Comparison of ENCODE assay signal across 8 cellular contexts in the genomic region with DNA sequence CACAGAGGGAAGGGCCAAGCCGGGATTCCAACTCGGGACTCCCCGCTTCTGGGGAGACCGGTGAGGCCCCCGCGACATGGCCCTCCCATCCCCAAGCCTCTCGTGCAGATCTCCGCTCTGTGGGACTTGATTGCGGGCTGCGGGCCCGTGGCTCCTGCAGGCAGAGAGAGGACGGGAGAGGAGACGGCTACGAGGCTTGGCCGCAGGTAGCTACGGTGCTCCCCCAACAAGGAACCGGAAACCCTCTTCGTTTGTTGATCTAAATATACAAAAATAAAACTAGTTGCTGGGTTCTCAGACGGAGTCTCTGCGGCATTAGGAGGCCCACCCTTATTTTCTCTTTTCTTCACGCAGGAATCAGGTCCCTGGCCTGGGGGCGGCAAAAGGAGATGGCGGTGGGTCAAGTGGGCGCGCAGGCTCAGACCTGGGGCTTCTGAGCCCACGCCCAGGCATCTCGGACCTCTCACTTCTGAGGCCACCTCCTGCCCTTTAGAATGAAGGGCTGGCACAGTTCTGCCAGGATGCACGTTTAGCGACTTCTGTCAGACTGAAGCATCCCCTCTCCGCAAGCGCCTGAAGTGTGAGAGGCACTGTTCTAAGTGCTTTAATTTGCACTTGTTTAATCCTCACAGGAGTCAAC. TPM values are rescaled to one million over a fixed set of nuclear protein-coding genes. Genes with fewer than 3 reads are reported as not detected.
DNase-seq lines count a peak whose midpoint lies in the region; ATAC-seq, FAIRE-seq and TF ChIP-seq lines count a peak whose summit lies in the region.

No MANE protein-coding gene starts in this region.

- peak overlapping the region; percentile 85 for H3K9ac ChIP-seq in Karpas-422 (ENCODE audit: low read length)

- H3K36me3 Mint-ChIP-seq in activated naive CD4-positive, alpha-beta T cell treated with anti-CD3 and anti-CD28 coated beads, Interleukin-2, amount 10 ng/mL, durations not matched to agents 7 days and 5 days, result peaks cover 14% of the 10 kb centered on the region

- WGBS in hepatocyte (ENCODE audit: low lambda C conversion rate, missing lambda C conversion rate), result 5% methylated on average over 28 of the region's 31 CpGs
- 8 to 11% (median 10%) methylated on average over 31 of the region's 31 CpGs for WGBS in small intestine, 3 donors

- H3K9me3 Mint-ChIP-seq in activated naive CD4-positive, alpha-beta T cell treated with anti-CD3 and anti-CD28 coated beads, Interleukin-2, amount 10 ng/mL, durations not matched to agents 7 days and 5 days, result peaks cover 3% of the 10 kb centered on the region

- H3K27ac ChIP-seq in Karpas-422 (ENCODE audit: low read length), result no peak overlapping the region
- peak overlapping the region; percentile 94 for H3K27ac ChIP-seq in hepatocyte
- H3K27ac ChIP-seq in small intestine (ENCODE audit: low read depth in 1 of 2, low read length in 1 of 2), result peak overlapping the region; percentile 73 to 84

- peak; percentile 57 for DNase-seq in GM12865 (ENCODE audit: low read depth)
- peak; percentile 57 for DNase-seq in Karpas-422
- DNase-seq in activated naive CD4-positive, alpha-beta T cell treated with anti-CD3 and anti-CD28 coated beads, Interleukin-2, amount 10 ng/mL, durations not matched to agents 7 days and 5 days, result peak; percentile 69
- no peak for DNase-seq in hepatocyte (ENCODE audit: low spot score)
- DNase-seq in small intestine, result no peak
- DNase-seq in amniotic stem cell (lab: John Stamatoyannopoulos, UW), result no peak
- DNase-seq in AG20443 (ENCODE audit: low spot score), result no peak

- H3K4me1 ChIP-seq in Karpas-422 (ENCODE audit: low read length) (peaks cover 24% of the 10 kb centered on the region), hepatocyte (ENCODE audit: insufficient read depth) (peaks cover 9% of the 10 kb centered on the region), small intestine (ENCODE audit: control insufficient read depth in 2 of 2, insufficient read depth in 1 of 2, low read depth in 1 of 2, low read length in 1 of 2) (no peaks in the 10 kb centered on the region)

- H3K4me3 Mint-ChIP-seq in activated naive CD4-positive, alpha-beta T cell treated with anti-CD3 and anti-CD28 coated beads, Interleukin-2, amount 10 ng/mL, durations not matched to agents 7 days and 5 days, result peak overlapping the region; percentile 86

- no peaks in the 10 kb centered on the region for H3K27me3 Mint-ChIP-seq in activated naive CD4-positive, alpha-beta T cell treated with anti-CD3 and anti-CD28 coated beads, Interleukin-2, amount 10 ng/mL, durations not matched to agents 7 days and 5 days

- H3K4me2 ChIP-seq in Karpas-422 (ENCODE audit: low read depth, low read length, poor library complexity, severe bottlenecking) (peak overlapping the region; percentile 92), hepatocyte (peak overlapping the region; percentile 99)

- CTCF ChIA-PET in activated naive CD4-positive, alpha-beta T cell treated with anti-CD3 and anti-CD28 coated beads, Interleukin-2, amount 10 ng/mL, durations not matched to agents 7 days and 5 days (lab: Charles Lee), result interaction anchor here (1.4 to 3.7 kb wide), 3 partner anchors 17 to 40 kb away, joined by 3 to 19 read pairs (median 5); no protein-coding TSS in a partner anchor

- no peaks in the 10 kb centered on the region for H3K36me3 ChIP-seq in Karpas-422 (ENCODE audit: insufficient read depth, low read length)
- H3K36me3 ChIP-seq in hepatocyte (replicated peaks; ENCODE audit: insufficient read depth, low read depth), result no peaks in the 10 kb centered on the region
- no peaks in the 10 kb centered on the region for H3K36me3 ChIP-seq in small intestine (ENCODE audit: control insufficient read depth in 2 of 2, insufficient read depth in 2 of 2, low read length in 2 of 2)

- H4K20me1 ChIP-seq in Karpas-422 (ENCODE audit: insufficient read depth, low read depth, low read length) (peaks cover 7% of the 10 kb centered on the region; the same call in 1 of the 2 replicates), hepatocyte (ENCODE audit: insufficient read depth, poor library complexity, severe bottlenecking) (no peaks in the 10 kb centered on the region)

- H3K9me3 ChIP-seq in Karpas-422 (ENCODE audit: low read length), result no peaks in the 10 kb centered on the region
- no peaks in the 10 kb centered on the region for H3K9me3 ChIP-seq in hepatocyte (ENCODE audit: low read depth)
- no peaks in the 10 kb centered on the region for H3K9me3 ChIP-seq in small intestine (ENCODE audit: control insufficient read depth, low read depth)

- H3K4me3 ChIP-seq in GM12865 (ENCODE audit: low read depth, low read length) (peak overlapping the region; percentile 87), Karpas-422 (ENCODE audit: low read length) (peak overlapping the region; percentile 91), hepatocyte (peak overlapping the region; percentile 53), small intestine (ENCODE audit: low read depth in 1 of 2, low read length in 2 of 2) (peak overlapping the region; percentile 48 to 82)

- H3K79me2 ChIP-seq in Karpas-422 (ENCODE audit: low read length), result no peaks in the 10 kb centered on the region
- peaks cover 9% of the 10 kb centered on the region for H3K79me2 ChIP-seq in hepatocyte

- no peaks in the 10 kb centered on the region for H3K27me3 ChIP-seq in Karpas-422 (ENCODE audit: low read length)
- H3K27me3 ChIP-seq in hepatocyte, result no peaks in the 10 kb centered on the region
- H3K27me3 ChIP-seq in small intestine (ENCODE audit: control insufficient read depth in 2 of 2, insufficient read depth in 2 of 2, low read length in 2 of 2), result no peaks in the 10 kb centered on the region

- H3K4me1 Mint-ChIP-seq in activated naive CD4-positive, alpha-beta T cell treated with anti-CD3 and anti-CD28 coated beads, Interleukin-2, amount 10 ng/mL, durations not matched to agents 7 days and 5 days, result peaks cover 39% of the 10 kb centered on the region

- no peak for FAIRE-seq in small intestine (lab: Jason Lieb, UNC)

- peak; percentile 25 for ATAC-seq in GM21786 (IDR thresholded peaks at IDR 0.05; ENCODE audit: unreplicated experiment)

- H3K9me2 ChIP-seq in Karpas-422 (replicated peaks; ENCODE audit: insufficient read depth, low read length), result no peaks in the 10 kb centered on the region
- no peaks in the 10 kb centered on the region for H3K9me2 ChIP-seq in hepatocyte (replicated peaks; ENCODE audit: insufficient read depth)

- peak overlapping the region; percentile 96 for H3K27ac Mint-ChIP-seq in activated naive CD4-positive, alpha-beta T cell treated with anti-CD3 and anti-CD28 coated beads, Interleukin-2, amount 10 ng/mL, durations not matched to agents 7 days and 5 days

- H2AFZ ChIP-seq in Karpas-422 (ENCODE audit: low read length) (peak overlapping the region; percentile 99), hepatocyte (peak overlapping the region; percentile 66)

- TF ChIP-seq CTCF in GM12865 (IDR thresholded peaks at IDR 0.05; ENCODE audit: insufficient read depth, low read depth, low read length, missing control alignments), result no peak
- no peak for TF ChIP-seq CTCF in hepatocyte (IDR thresholded peaks at IDR 0.05; ENCODE audit: poor library complexity)

RNA-seq across cellular contexts. Expression of gene GNB5, which starts 10.9 kb away (rescaled TPM):
- 23.7 and 25.8 TPM in 2 replicates for total RNA-seq in Karpas-422 (2014; rRNA removed; shearing (Covaris generic); ENCODE audit: low replicate concordance)
- total RNA-seq in hepatocyte, result 18.9 and 21.6 TPM in 2 replicates
- polyA plus RNA-seq in hepatocyte (20.1 and 21.3 TPM in 2 replicates), small intestine (1 to 10 TPM; 1.3 to 10.0 (median 3.0) TPM)

Comparison
In these comparisons a context has a peak if more than half of its experiments do, and no peak if none do; other contexts are left out.
1. DNase-seq: peak in GM12865 (single experiment), Karpas-422 (single experiment) and activated naive CD4-positive, alpha-beta T cell treated with anti-CD3 and anti-CD28 coated beads, Interleukin-2, amount 10 ng/mL, durations not matched to agents 7 days and 5 days (single experiment); none in hepatocyte (single experiment), small intestine (single experiment), amniotic stem cell (single experiment) and AG20443 (single experiment).
2. Peak in every context shown above with its lines, with median percentiles within 50 percentile points of each other: H3K4me3 ChIP-seq.